Comparison of ENCODE assay signal across 8 cellular contexts in genomic region chr10:53601260-53601875, GRCh38.
DNase-seq lines count a peak whose midpoint lies in the region; ATAC-seq, FAIRE-seq and TF ChIP-seq lines count a peak whose summit lies in the region.

No MANE protein-coding gene starts in this region.

- H3K27me3 ChIP-seq in bronchial epithelial cell (ENCODE audit: control insufficient read depth, insufficient read depth, low read length) (no peaks in the 10 kb centered on the region), mesendoderm (ENCODE audit: insufficient read depth, low read length, poor library complexity) (no peaks in the 10 kb centered on the region)

- no peak overlapping the region for H3K27ac Mint-ChIP-seq in activated CD4-positive, alpha-beta T cell treated with anti-CD3 and anti-CD28 coated beads, Interleukin-2, amount 10 ng/mL, durations not matched to agents 24 days and 14 days

- TF ChIP-seq POLR2A in GM12892 (IDR thresholded peaks at IDR 0.05; ENCODE audit: low read depth, low read length), result no peak

- H3K79me2 ChIP-seq in mesendoderm (ENCODE audit: control insufficient read depth, insufficient read depth, low read length), result no peaks in the 10 kb centered on the region

- no peak overlapping the region for H4K8ac ChIP-seq in mesendoderm (ENCODE audit: low read depth, low read length)

- no peak overlapping the region for H3K4me2 ChIP-seq in mesendoderm (ENCODE audit: low read length)

- H2BK5ac ChIP-seq in mesendoderm (ENCODE audit: low read length), result no peak overlapping the region

- H3K4me3 Mint-ChIP-seq in activated CD4-positive, alpha-beta T cell treated with anti-CD3 and anti-CD28 coated beads, Interleukin-2, amount 10 ng/mL, durations not matched to agents 24 days and 14 days, result no peak overlapping the region

- H3K9me3 Mint-ChIP-seq in activated CD4-positive, alpha-beta T cell treated with anti-CD3 and anti-CD28 coated beads, Interleukin-2, amount 10 ng/mL, durations not matched to agents 24 days and 14 days, result no peaks in the 10 kb centered on the region

- H2AK5ac ChIP-seq in mesendoderm (ENCODE audit: low read length), result no peak overlapping the region

- H3K27me3 Mint-ChIP-seq in activated CD4-positive, alpha-beta T cell treated with anti-CD3 and anti-CD28 coated beads, Interleukin-2, amount 10 ng/mL, durations not matched to agents 24 days and 14 days, result no peaks in the 10 kb centered on the region

- no peak overlapping the region for H2BK15ac ChIP-seq in mesendoderm (replicated peaks; ENCODE audit: low read depth)

- H3K36me3 ChIP-seq in bronchial epithelial cell (ENCODE audit: control insufficient read depth, insufficient read depth, low read length), result no peaks in the 10 kb centered on the region
- no peaks in the 10 kb centered on the region for H3K36me3 ChIP-seq in mesendoderm (ENCODE audit: control insufficient read depth, insufficient read depth, low read length)

- H2BK120ac ChIP-seq in mesendoderm (ENCODE audit: low read depth, low read length), result no peak overlapping the region

- H4K5ac ChIP-seq in mesendoderm (ENCODE audit: low read length), result no peak overlapping the region

- ATAC-seq in HG02884 (IDR thresholded peaks at IDR 0.05; ENCODE audit: unreplicated experiment) (peak; percentile 76), HG03196 (IDR thresholded peaks at IDR 0.05; ENCODE audit: unreplicated experiment) (no peak)

- H3K23ac ChIP-seq in mesendoderm (ENCODE audit: low read length), result no peak overlapping the region

- H3K36me3 Mint-ChIP-seq in activated CD4-positive, alpha-beta T cell treated with anti-CD3 and anti-CD28 coated beads, Interleukin-2, amount 10 ng/mL, durations not matched to agents 24 days and 14 days (ENCODE audit: low read depth), result no peaks in the 10 kb centered on the region

- FAIRE-seq in bronchial epithelial cell (lab: Jason Lieb, UNC) (no peak), GM12892 (lab: Jason Lieb, UNC) (no peak)

- no peaks in the 10 kb centered on the region for H3K4me1 ChIP-seq in mesendoderm (ENCODE audit: control insufficient read depth, low read depth, low read length)

- WGBS in mesendoderm (ENCODE audit: extremely low coverage, insufficient coverage, low lambda C conversion rate), result no CpG with 5 or more reads among the region's 11 CpGs

- no peaks in the 10 kb centered on the region for H3K79me1 ChIP-seq in mesendoderm (ENCODE audit: low read length)

- peak; percentile 67 for TF ChIP-seq CTCF in bronchial epithelial cell (IDR thresholded peaks at IDR 0.05; ENCODE audit: insufficient read depth, low read length, severe bottlenecking)

- H3K4me1 Mint-ChIP-seq in activated CD4-positive, alpha-beta T cell treated with anti-CD3 and anti-CD28 coated beads, Interleukin-2, amount 10 ng/mL, durations not matched to agents 24 days and 14 days, result no peaks in the 10 kb centered on the region

- H3K4me3 ChIP-seq in bronchial epithelial cell (ENCODE audit: low read depth, low read length) (no peak overlapping the region), mesendoderm (ENCODE audit: low read length) (no peak overlapping the region)

- no peak overlapping the region for H3K9ac ChIP-seq in mesendoderm (ENCODE audit: low read length)

- no peak overlapping the region for H3K4ac ChIP-seq in mesendoderm (ENCODE audit: low read depth, low read length)

- peak overlapping the region; percentile 27 for H3K56ac ChIP-seq in mesendoderm (ENCODE audit: low read length)

- intact Hi-C loops in activated CD4-positive, alpha-beta T cell treated with anti-CD3 and anti-CD28 coated beads, Interleukin-2, amount 10 ng/mL, durations not matched to agents 24 days and 14 days (cut with micrococcal nuclease), result loop anchor here (10.0 kb wide), 1 partner anchor 1663 kb away; no protein-coding TSS in a partner anchor

- no peak overlapping the region for H3K18ac ChIP-seq in mesendoderm (ENCODE audit: low read length)

- peak; percentile 58 for DNase-seq in activated CD4-positive, alpha-beta T cell treated with anti-CD3 and anti-CD28 coated beads, Interleukin-2, amount 10 ng/mL, durations not matched to agents 24 days and 14 days
- no peak for DNase-seq in activated CD4-positive, alpha-beta T cell treated with anti-CD3 and anti-CD28 coated beads, Interleukin-2, amount 50 U/mL, for 48 hours
- DNase-seq in NCI-H345 (lab: John Stamatoyannopoulos, UW) (peak; percentile 26), bronchial epithelial cell (ENCODE audit: low read depth) (peak; percentile 58), mesendoderm (peak; percentile 60), GM12892 (ENCODE audit: insufficient read length) (no peak)

- H3K27ac ChIP-seq in mesendoderm (ENCODE audit: low read depth, low read length), result no peak overlapping the region

Comparison
In these comparisons a context has a peak if more than half of its experiments do, and no peak if none do; other contexts are left out.
1. DNase-seq: peak in activated CD4-positive, alpha-beta T cell treated with anti-CD3 and anti-CD28 coated beads, Interleukin-2, amount 10 ng/mL, durations not matched to agents 24 days and 14 days (single experiment), NCI-H345 (single experiment), bronchial epithelial cell (single experiment) and mesendoderm (single experiment); none in activated CD4-positive, alpha-beta T cell treated with anti-CD3 and anti-CD28 coated beads, Interleukin-2, amount 50 U/mL, for 48 hours (0 of 2) and GM12892 (single experiment).